10 cellular contexts compared by ENCODE assay signal in the genomic region with DNA sequence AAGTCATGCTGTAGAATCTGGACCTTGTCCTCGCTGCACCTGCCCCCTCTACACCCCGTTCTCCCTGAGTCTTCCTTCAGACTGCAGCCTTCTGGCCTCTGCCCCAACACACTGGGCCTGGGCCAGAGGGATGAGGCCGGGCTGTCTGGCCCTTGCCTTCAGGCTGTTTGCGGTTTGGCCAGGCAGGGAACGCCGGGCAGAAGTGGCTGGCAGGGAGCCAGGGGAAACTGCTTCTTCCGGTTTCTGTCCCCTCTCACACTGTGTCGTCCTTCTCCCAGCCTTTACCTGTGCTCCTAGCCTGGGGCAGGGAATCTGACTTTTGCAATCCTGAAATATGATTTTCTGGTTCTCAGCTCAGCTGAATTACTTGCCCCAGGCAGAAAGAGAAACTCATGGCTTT. TPM values are rescaled to one million over a fixed set of nuclear protein-coding genes. Genes with fewer than 3 reads are reported as not detected.
DNase-seq lines count a peak whose midpoint lies in the region; ATAC-seq and TF ChIP-seq lines count a peak whose summit lies in the region.
"Had no signal": no experiment of that assay in that cellular context is flagged by ENCODE, and none has a peak within 500 bp of the region (broad histone marks: within the 10 kb centered on the region; RNA-seq: fewer than 3 reads in every experiment).

No MANE protein-coding gene starts in this region.

- no peaks in the 10 kb centered on the region for H3K27me3 ChIP-seq in BE2C
- no peaks in the 10 kb centered on the region for H3K27me3 ChIP-seq in tibial nerve
- H3K27me3 ChIP-seq: BLaER1 treated with 17β-estradiol and CSF1 and Interleukin-3, amounts not matched to agents 10 nM and 100 nM had no signal

- H3K4me3 ChIP-seq in BE2C (ENCODE audit: low read depth, low read length) (no peak overlapping the region), tibial nerve (no peak overlapping the region)
- H3K4me3 ChIP-seq: BLaER1 treated with 17β-estradiol and CSF1 and Interleukin-3, amounts not matched to agents 10 nM and 100 nM had no signal

- TF ChIP-seq EP300 in tibial nerve (IDR thresholded peaks at IDR 0.05): no peak

- TF ChIP-seq CTCF in BE2C (IDR thresholded peaks at IDR 0.05; ENCODE audit: low read depth, low read length) (no peak), natural killer cell (IDR thresholded peaks at IDR 0.05) (no peak), tibial nerve (IDR thresholded peaks at IDR 0.05) (no peak)

- no peaks in the 10 kb centered on the region for H3K27me3 Mint-ChIP-seq in natural killer cell (ENCODE audit: low read depth in 2 of 2)

- H3K27ac Mint-ChIP-seq in natural killer cell: peak overlapping the region; percentile 23 to 53

- ATAC-seq in natural killer cell: no peak
- no peak for ATAC-seq in HG02870 (IDR thresholded peaks at IDR 0.05; ENCODE audit: unreplicated experiment)

- no peaks in the 10 kb centered on the region for H3K4me1 ChIP-seq in BE2C
- H3K4me1 ChIP-seq in tibial nerve: peaks cover 0 to 4% (median 0%) of the 10 kb centered on the region in 4 donors

- H3K4me3 Mint-ChIP-seq in natural killer cell: no peak overlapping the region

- no peak for TF ChIP-seq POLR2A in tibial nerve (IDR thresholded peaks at IDR 0.05)

- H3K36me3 ChIP-seq in BE2C (no peaks in the 10 kb centered on the region), tibial nerve (peaks cover 0 to 39% (median 0%) of the 10 kb centered on the region in 3 donors)

- H3K27ac ChIP-seq in epithelial cell of prostate: peak overlapping the region; percentile 99
- H3K27ac ChIP-seq in tibial nerve: peak overlapping the region in 1 of 4 donors; percentile 61
- H3K27ac ChIP-seq: BLaER1 treated with 17β-estradiol and CSF1 and Interleukin-3, amounts not matched to agents 10 nM and 100 nM had no signal

- H3K36me3 Mint-ChIP-seq in natural killer cell: no peaks in the 10 kb centered on the region

- H3K4me1 Mint-ChIP-seq in natural killer cell: peaks cover 16 to 55% of the 10 kb centered on the region in 2 donors

- no peaks in the 10 kb centered on the region for H3K9me3 Mint-ChIP-seq in natural killer cell

- peak; percentile 30 for DNase-seq in BE2C
- DNase-seq in NCI-H146 treated with DMSO at 0.1 percent for 48 hours (lab: John Stamatoyannopoulos, UW; ENCODE audit: unreplicated experiment): peak; percentile 8
- peak; percentile 80 for DNase-seq in epithelial cell of prostate (ENCODE audit: low read depth, low spot score)
- no peak for DNase-seq in natural killer cell
- no peak for DNase-seq in GM19240 (ENCODE audit: insufficient read length, low spot score)
- no peak for DNase-seq in tibial nerve (ENCODE audit: low spot score in 2 of 2)
- no peak for DNase-seq in NCI-H1436 (lab: John Stamatoyannopoulos, UW)
- DNase-seq: NCI-H1048 had no signal

- intact Hi-C loops in natural killer cell (cut with micrococcal nuclease): no loop called here

- H3K9me3 ChIP-seq in BE2C (no peaks in the 10 kb centered on the region; the same call in 1 of the 2 replicates), tibial nerve (peaks cover 0 to 6% (median 0%) of the 10 kb centered on the region in 4 donors)

- 78 to 82% methylated on average over 8 of the region's 8 CpGs for WGBS in tibial nerve, 2 donors

RNA-seq across cellular contexts. Expression of a gene that starts 13.5 kb away (rescaled TPM):
- 11.9 TPM for polyA plus RNA-seq in BE2C (2012; ENCODE audit: insufficient read depth, insufficient read length, low read depth)
- total RNA-seq in natural killer cell (100 to 1,000 TPM; 108 to 142 (median 110) TPM), tibial nerve (10 to 100 TPM; 41.6 to 55.5 (median 46.5) TPM)

Comparison
In these comparisons a context has a peak if more than half of its experiments do, and no peak if none do; other contexts are left out.
1. DNase-seq: peak in BE2C (single experiment), NCI-H146 treated with DMSO at 0.1 percent for 48 hours (single experiment) and epithelial cell of prostate (single experiment); none in natural killer cell (single experiment), GM19240 (single experiment), tibial nerve (0 of 2) and NCI-H1436 (single experiment).